12 cellular contexts compared by ENCODE assay signal in genomic region chr15:44775923-44776322, GRCh38. TPM values are rescaled to one million over a fixed set of nuclear protein-coding genes. Genes with fewer than 3 reads are reported as not detected.
DNase-seq lines count a peak whose midpoint lies in the region; ATAC-seq and TF ChIP-seq lines count a peak whose summit lies in the region.
"Had no signal": no experiment of that assay in that cellular context is flagged by ENCODE, and none has a peak within 500 bp of the region (broad histone marks: within the 10 kb centered on the region; RNA-seq: fewer than 3 reads in every experiment).

No MANE protein-coding gene starts in this region.

- no peaks in the 10 kb centered on the region for H3K79me2 ChIP-seq in DND-41 (ENCODE audit: insufficient read depth, low read length)

- ATAC-seq in DND-41 (ENCODE audit: insufficient read depth, low read depth) (no peak), RWPE2 (ENCODE audit: low read depth) (peak; percentile 70), GM19328 (IDR thresholded peaks at IDR 0.05; ENCODE audit: unreplicated experiment) (no peak), aorta (ENCODE audit: low FRiP score) (no peak), GM19452 (IDR thresholded peaks at IDR 0.05; ENCODE audit: unreplicated experiment) (no peak)
- ATAC-seq: HepG2 had no signal

- TF ChIP-seq CTCF in DND-41 (IDR thresholded peaks at IDR 0.05; ENCODE audit: borderline replicate concordance, extremely low read depth, low read length, poor library complexity, severe bottlenecking) = no peak
- no peak for TF ChIP-seq CTCF in RWPE2 (IDR thresholded peaks at IDR 0.05; ENCODE audit: poor library complexity, severe bottlenecking)

- H3K4me1 ChIP-seq in DND-41 (ENCODE audit: insufficient read depth, low read length) = no peaks in the 10 kb centered on the region
- no peaks in the 10 kb centered on the region for H3K4me1 ChIP-seq in RWPE2 (ENCODE audit: insufficient read depth, poor library complexity, severe bottlenecking)
- no peaks in the 10 kb centered on the region for H3K4me1 ChIP-seq in aorta (ENCODE audit: control insufficient read depth in 1 of 2, insufficient read depth in 2 of 2, low read length in 2 of 2)
- H3K4me1 ChIP-seq: tibial nerve had no signal

- H4K20me1 ChIP-seq in DND-41 (ENCODE audit: insufficient read depth, low read length) = no peaks in the 10 kb centered on the region

- H3K9ac ChIP-seq in DND-41 (ENCODE audit: low read depth, low read length) = no peak overlapping the region

- DNase-seq in DND-41 (no peak), NCI-H1417 (lab: John Stamatoyannopoulos, UW) (peak; percentile 45 to 86 (median 79)), RWPE2 (ENCODE audit: low spot score) (no peak), hippocampal formation (lab: John Stamatoyannopoulos, UW) (peak; percentile 60 to 64), aorta (no peak)
- DNase-seq in activated naive CD4-positive, alpha-beta T cell treated with Interleukin-2 at 50 U/mL for 16 hours = no peak
- DNase-seq: activated CD4-positive, alpha-beta T cell treated with anti-CD3 and anti-CD28 coated beads, Interleukin-2, amount 10 ng/mL, durations not matched to agents 24 days and 14 days; endodermal cell had no signal

- no peaks in the 10 kb centered on the region for H3K27me3 ChIP-seq in DND-41 (ENCODE audit: insufficient read depth, low read length, poor library complexity)
- H3K27me3 ChIP-seq in RWPE2 (ENCODE audit: insufficient read depth, poor library complexity, severe bottlenecking) = no peaks in the 10 kb centered on the region
- no peaks in the 10 kb centered on the region for H3K27me3 ChIP-seq in aorta (ENCODE audit: control insufficient read depth in 1 of 2, insufficient read depth in 2 of 2, low read length in 1 of 2)
- H3K27me3 ChIP-seq: tibial nerve had no signal

- H3K4me3 ChIP-seq in DND-41 (ENCODE audit: low read depth in 1 of 2, low read length in 2 of 2) = no peak overlapping the region
- no peak overlapping the region for H3K4me3 ChIP-seq in RWPE2 (ENCODE audit: severe bottlenecking)
- H3K4me3 ChIP-seq in aorta (ENCODE audit: low read length in 2 of 2) = no peak overlapping the region
- H3K4me3 ChIP-seq: tibial nerve had no signal

- H3K27ac ChIP-seq in DND-41 (ENCODE audit: low read length) (no peak overlapping the region), RWPE2 (ENCODE audit: poor library complexity, severe bottlenecking) (no peak overlapping the region), aorta (ENCODE audit: low read depth in 1 of 2, low read length in 2 of 2) (no peak overlapping the region)
- H3K27ac ChIP-seq: tibial nerve had no signal

- no peaks in the 10 kb centered on the region for H3K36me3 ChIP-seq in DND-41 (ENCODE audit: insufficient read depth, low read length)
- H3K36me3 ChIP-seq in RWPE2 (ENCODE audit: low read depth) = no peaks in the 10 kb centered on the region
- H3K36me3 ChIP-seq in aorta (ENCODE audit: control insufficient read depth in 1 of 2, insufficient read depth in 2 of 2, low read length in 1 of 2) = no peaks in the 10 kb centered on the region
- H3K36me3 ChIP-seq: tibial nerve had no signal

- intact Hi-C loops in aorta (cut with DNase I) = no loop called here

- 68 to 69% methylated on average over 3 of the region's 3 CpGs for WGBS in aorta, 2 donors

- H3K9me3 ChIP-seq in DND-41 (ENCODE audit: insufficient read depth, low read length, severe bottlenecking) (peaks cover 4% of the 10 kb centered on the region), RWPE2 (ENCODE audit: severe bottlenecking) (no peaks in the 10 kb centered on the region), aorta (ENCODE audit: control insufficient read depth, low read length) (peaks cover under 1% of the 10 kb centered on the region)

- H3K4me2 ChIP-seq in DND-41 (ENCODE audit: insufficient read depth, low read length) = no peak overlapping the region

- H2AFZ ChIP-seq in DND-41 (ENCODE audit: low read depth, low read length) = peak overlapping the region; percentile 45; the same call in 1 of the 2 replicates

RNA-seq across cellular contexts. Expression of gene TRIM69, which starts 39.6 kb away (rescaled TPM):
- total RNA-seq in aorta = 10 to 100 TPM; 16.3 to 28.6 TPM
- polyA plus RNA-seq in aorta = 10 to 100 TPM; 15.0 to 15.2 TPM

Comparison
In these comparisons a context has a peak if more than half of its experiments do, and no peak if none do; other contexts are left out.
1. DNase-seq: peak in NCI-H1417 (3 of 3) and hippocampal formation (2 of 2); none in DND-41 (single experiment), RWPE2 (single experiment), aorta (0 of 2) and activated naive CD4-positive, alpha-beta T cell treated with Interleukin-2 at 50 U/mL for 16 hours (single experiment).